In genomic region chr22:39309881-39310714, GRCh38 we compare ENCODE assay signal across 8 cellular contexts. TPM values are rescaled to one million over a fixed set of nuclear protein-coding genes. Genes with fewer than 3 reads are reported as not detected.
DNase-seq lines count a peak whose midpoint lies in the region; ATAC-seq and TF ChIP-seq lines count a peak whose summit lies in the region.

No MANE protein-coding gene starts in this region.

- no peaks in the 10 kb centered on the region for H3K9me3 Mint-ChIP-seq in activated naive CD4-positive, alpha-beta T cell treated with anti-CD3 and anti-CD28 coated beads, Interleukin-2, amount 50 U/mL, for 72 hours

- peaks cover 25% of the 10 kb centered on the region for H3K4me1 ChIP-seq in RWPE2 (ENCODE audit: insufficient read depth, poor library complexity, severe bottlenecking)
- H3K4me1 ChIP-seq in transverse colon = peaks cover under 1 to 7% (median 6%) of the 10 kb centered on the region in 4 donors

- H3K36me3 ChIP-seq in RWPE2 (ENCODE audit: low read depth) (peaks cover 59% of the 10 kb centered on the region), transverse colon (peaks cover 0 to 33% (median 25%) of the 10 kb centered on the region in 4 donors)

- H3K27me3 ChIP-seq in RWPE2 (ENCODE audit: insufficient read depth, poor library complexity, severe bottlenecking) (no peaks in the 10 kb centered on the region), transverse colon (no peaks in the 10 kb centered on the region)

- TF ChIP-seq EP300 in transverse colon (IDR thresholded peaks at IDR 0.05; ENCODE audit: low read depth) = no peak

- H3K27ac ChIP-seq in RWPE2 (ENCODE audit: poor library complexity, severe bottlenecking) (peak overlapping the region; percentile 96), transverse colon (peak overlapping the region in 3 of 4 donors; percentile 65 to 76 (median 75))

- H3K9me3 ChIP-seq in RWPE2 (ENCODE audit: severe bottlenecking) (no peaks in the 10 kb centered on the region), transverse colon (no peaks in the 10 kb centered on the region)

- TF ChIP-seq POLR2A in transverse colon (IDR thresholded peaks at IDR 0.05) = no peak

- intact Hi-C loops in transverse colon (cut with DNase I; ENCODE audit: low total_unique reads) = no loop called here
- intact Hi-C loops in left colon (cut with DNase I, micrococcal nuclease) = loop anchor here in 1 of 2 donors (5.0 kb wide), 1 partner anchor 143 kb away; no protein-coding TSS in a partner anchor

- TF ChIP-seq CTCF in RWPE2 (IDR thresholded peaks at IDR 0.05; ENCODE audit: poor library complexity, severe bottlenecking) = no peak
- TF ChIP-seq CTCF in fibroblast of mammary gland (conservative IDR thresholded peaks at IDR 0.05; ENCODE audit: control insufficient read depth, insufficient read depth, low read depth, low read length) = no peak
- TF ChIP-seq CTCF in transverse colon (IDR thresholded peaks at IDR 0.05) = no peak

- H3K36me3 Mint-ChIP-seq in activated naive CD4-positive, alpha-beta T cell treated with anti-CD3 and anti-CD28 coated beads, Interleukin-2, amount 50 U/mL, for 72 hours = peaks cover 16 to 19% of the 10 kb centered on the region in 2 donors

- ATAC-seq in activated naive CD4-positive, alpha-beta T cell treated with anti-CD3 and anti-CD28 coated beads, Interleukin-2, amount 50 U/mL, for 72 hours = peak in 1 of 2 donors; percentile 4
- ATAC-seq in RWPE2 (ENCODE audit: low read depth) (peak; percentile 18), left colon (no peak)

- H3K27ac Mint-ChIP-seq in activated naive CD4-positive, alpha-beta T cell treated with anti-CD3 and anti-CD28 coated beads, Interleukin-2, amount 50 U/mL, for 72 hours = peak overlapping the region; percentile 69 to 98

- no peak overlapping the region for H3K4me3 ChIP-seq in RWPE2 (ENCODE audit: severe bottlenecking)
- no peak overlapping the region for H3K4me3 ChIP-seq in fibroblast of mammary gland (ENCODE audit: control insufficient read depth, low read depth, low read length)
- H3K4me3 ChIP-seq in transverse colon = no peak overlapping the region

- in situ Hi-C loops in transverse colon (cut with MboI; ENCODE audit: low pct_ligation_motif_present in 1 of 4, low pct_unique_long_range_greater_than_20kb in 1 of 4, low sequenced_read_pairs in 3 of 4) = loop anchor here (5.0 to 25.0 kb wide), 4 partner anchors 133 to 298 kb away; partner anchors contain the start of genes APOBEC3C (in 2 of the 4) and APOBEC3D (in 2 of the 4)

- DNase-seq in activated naive CD4-positive, alpha-beta T cell treated with anti-CD3 and anti-CD28 coated beads, Interleukin-2, amount 50 U/mL, for 72 hours (ENCODE audit: low spot score in 2 of 2) = no peak
- DNase-seq in activated naive CD4-positive, alpha-beta T cell treated with Interleukin-2 at 50 U/mL for 16 hours = no peak
- peak; percentile 64 for DNase-seq in RWPE2 (ENCODE audit: low spot score)
- DNase-seq in fibroblast of mammary gland (ENCODE audit: low read depth) = peak; percentile 71
- no peak for DNase-seq in transverse colon
- DNase-seq in left colon = no peak
- no peak for DNase-seq in cerebellar nuclear complex (lab: John Stamatoyannopoulos, UW)
- no peak for DNase-seq in NCI-H146 (lab: John Stamatoyannopoulos, UW)

- 72 to 83% methylated on average over 4 to 16 of the region's 16 CpGs for WGBS in transverse colon (ENCODE audit: low coverage in 1 of 2), 2 donors

RNA-seq across cellular contexts. Expression of gene RPL3, which starts 9.3 kb away (rescaled TPM):
- 1,000 to 10,000 TPM; 2,348 to 3,152 TPM for total RNA-seq in activated naive CD4-positive, alpha-beta T cell treated with anti-CD3 and anti-CD28 coated beads, Interleukin-2, amount 50 U/mL, for 72 hours
- total RNA-seq in transverse colon (1,000 to 10,000 TPM in 3 of 4 donors, 100 to 1,000 TPM in 1; 909 to 2,069 (median 1,420) TPM), left colon (1,000 to 10,000 TPM; 1,637 to 1,665 TPM)

RNA-seq across cellular contexts. Expression of gene SYNGR1, which starts 39.7 kb away (rescaled TPM):
- 1 to 10 TPM in 1 of 2 donors, under 1 TPM in 1; 0.46 to 1.2 TPM for total RNA-seq in activated naive CD4-positive, alpha-beta T cell treated with anti-CD3 and anti-CD28 coated beads, Interleukin-2, amount 50 U/mL, for 72 hours
- total RNA-seq in transverse colon (10 to 100 TPM in 1 of 4 donors, 1 to 10 TPM in 3; 6.7 to 10.5 (median 8.0) TPM), left colon (1 to 10 TPM; 1.3 to 4.4 TPM)

Comparison
In these comparisons a context has a peak if more than half of its experiments do, and no peak if none do; other contexts are left out.
1. DNase-seq: peak in RWPE2 (single experiment) and fibroblast of mammary gland (single experiment); none in activated naive CD4-positive, alpha-beta T cell treated with anti-CD3 and anti-CD28 coated beads, Interleukin-2, amount 50 U/mL, for 72 hours (0 of 2), activated naive CD4-positive, alpha-beta T cell treated with Interleukin-2 at 50 U/mL for 16 hours (single experiment), transverse colon (single experiment), left colon (0 of 2), cerebellar nuclear complex (0 of 2) and NCI-H146 (single experiment).